Comparison of ENCODE assay signal across 9 cellular contexts in the genomic region with DNA sequence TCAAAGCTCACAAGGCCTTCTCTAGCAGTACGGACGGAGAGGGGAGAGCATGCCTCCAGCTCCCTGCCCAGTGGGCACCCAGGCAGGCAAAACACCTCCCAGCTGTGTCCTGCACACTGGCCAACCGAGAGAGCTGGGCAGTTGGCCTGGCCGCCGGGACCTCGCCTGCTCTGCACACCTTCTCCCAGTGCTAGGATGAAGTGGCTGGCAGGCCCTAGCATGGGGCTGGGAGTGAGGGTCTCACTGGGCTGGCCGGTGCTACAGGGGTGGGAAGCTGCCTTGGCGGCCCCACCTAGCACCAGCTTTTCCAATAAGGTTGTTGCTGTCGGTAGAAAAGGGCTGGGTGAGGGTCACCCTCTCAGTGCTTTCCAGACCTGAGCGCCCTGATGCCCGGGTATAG.
"Had no signal": no experiment of that assay in that cellular context is flagged by ENCODE, and none has a peak within 500 bp of the region (broad histone marks: within the 10 kb centered on the region; RNA-seq: fewer than 3 reads in every experiment).

No MANE protein-coding gene starts in this region.

- H3K4me2 ChIP-seq: GM23338 had no signal

- H3K27ac Mint-ChIP-seq: GM23338, HFFc6 had no signal

- H3K9me3 ChIP-seq: HAP-1 had no signal

- H3K4me3 ChIP-seq: GM23338, HAP-1, K562 had no signal

- DNase-seq: H7, HFFc6, IMR-90, KG1 had no signal

- H3K27ac ChIP-seq: HL-60 had no signal

- H3K4me3 Mint-ChIP-seq: GM23338, HFFc6 had no signal

- H3K9me3 Mint-ChIP-seq: GM23338 had no signal

- ATAC-seq: GM23338, HCT116, K562 had no signal

- H3K36me3 ChIP-seq: HAP-1 had no signal

- H3K4me1 ChIP-seq: HAP-1 had no signal

- FAIRE-seq: K562 had no signal

- H2AFZ ChIP-seq: GM23338 had no signal
